ENCODE assay signal across 18 cellular contexts in genomic region chr15:48402778-48403177, GRCh38.
DNase-seq lines count a peak whose midpoint lies in the region; ATAC-seq and TF ChIP-seq lines count a peak whose summit lies in the region.
"Had no signal": no experiment of that assay in that cellular context is flagged by ENCODE, and none has a peak within 500 bp of the region (broad histone marks: within the 10 kb centered on the region; RNA-seq: fewer than 3 reads in every experiment).

No MANE protein-coding gene starts in this region.

- no peak overlapping the region for H3K27ac ChIP-seq in A673 (ENCODE audit: low read depth, low read length, poor library complexity, severe bottlenecking)
- H3K27ac ChIP-seq: coronary artery, stomach had no signal

- peak; percentile 68 for ATAC-seq in GM19463 (IDR thresholded peaks at IDR 0.05; ENCODE audit: unreplicated experiment)
- peak; percentile 53 for ATAC-seq in HG03469 (IDR thresholded peaks at IDR 0.05; ENCODE audit: unreplicated experiment)
- ATAC-seq in HG03354 (IDR thresholded peaks at IDR 0.05; ENCODE audit: poor library complexity, severe bottlenecking, unreplicated experiment) = no peak
- ATAC-seq: natural killer cell treated with Interleukin-12 subunit alpha and Interleukin-12 subunit beta and Interleukin-15 and Interleukin-18, amount 100 ng/mL, for 72 hours had no signal

- CTCF ChIA-PET in A673 (lab: Charles Lee) = no interaction called here

- DNase-seq in GM06990 (ENCODE audit: extremely low read depth, insufficient read length) = peak; percentile 42
- peak; percentile 63 for DNase-seq in fibroblast of pulmonary artery (ENCODE audit: low read depth)
- no peak for DNase-seq in A673 (ENCODE audit: low spot score)
- no peak for DNase-seq in HCEC 1CT
- no peak for DNase-seq in SKM-1 treated with dmso at 0.1 percent for 144 hours (lab: John Stamatoyannopoulos, UW; ENCODE audit: unreplicated experiment)
- DNase-seq: ACHN; activated CD4-positive, CD25-positive, alpha-beta regulatory T cell treated with anti-CD3 and anti-CD28 coated beads, Interleukin-2, amount 50 U/mL, for 72 hours; activated CD8-positive, alpha-beta memory T cell treated with anti-CD3 and anti-CD28 coated beads, Interleukin-2, amount 50 U/mL, for 4 hours; activated gamma-delta T cell; CD4-positive, alpha-beta T cell; DMS79; glutamatergic neuron; stomach had no signal

- H3K36me3 ChIP-seq in GM06990 (ENCODE audit: control insufficient read depth, insufficient read depth, low read length) = no peaks in the 10 kb centered on the region
- no peaks in the 10 kb centered on the region for H3K36me3 ChIP-seq in A673 (ENCODE audit: insufficient read depth, low read length, poor library complexity, severe bottlenecking)
- H3K36me3 ChIP-seq: stomach had no signal

- intact Hi-C loops in A673 (cut with micrococcal nuclease; ENCODE audit: unreplicated experiment) = no loop called here

- H3K9me3 ChIP-seq in A673 (ENCODE audit: low read depth, low read length, poor library complexity, severe bottlenecking) = no peaks in the 10 kb centered on the region
- H3K9me3 ChIP-seq: stomach had no signal

- TF ChIP-seq CTCF in GM06990 (IDR thresholded peaks at IDR 0.05; ENCODE audit: insufficient read depth, low read length, poor library complexity, severe bottlenecking) = no peak
- no peak for TF ChIP-seq CTCF in fibroblast of pulmonary artery (IDR thresholded peaks at IDR 0.05; ENCODE audit: low read length, missing control alignments)
- no peak for TF ChIP-seq CTCF in A673 (conservative IDR thresholded peaks at IDR 0.05; ENCODE audit: low read depth, low read length)

- no TSS peak for BruUV-seq in A673 (replicated peaks; lab: Mats Ljungman, UMichigan)

- H3K4me3 ChIP-seq in GM06990 (replicated peaks; ENCODE audit: low read depth, low read length) (no peak overlapping the region), fibroblast of pulmonary artery (replicated peaks; ENCODE audit: low read depth, low read length) (no peak overlapping the region), A673 (ENCODE audit: low read depth, low read length, poor library complexity, severe bottlenecking) (no peak overlapping the region)
- H3K4me3 ChIP-seq: coronary artery, stomach had no signal

- POLR2A ChIA-PET in A673 (lab: Charles Lee; ENCODE audit: low non-redundant PET) = no interaction called here

- H3K27me3 ChIP-seq in GM06990 (replicated peaks; ENCODE audit: control insufficient read depth, insufficient read depth, low read length) = no peaks in the 10 kb centered on the region
- no peaks in the 10 kb centered on the region for H3K27me3 ChIP-seq in A673 (replicated peaks; ENCODE audit: insufficient read depth, low read depth, low read length, poor library complexity)
- H3K27me3 ChIP-seq: stomach had no signal

- H3K4me1 ChIP-seq in A673 (ENCODE audit: insufficient read depth, low read length, poor library complexity, severe bottlenecking) = no peaks in the 10 kb centered on the region

Comparison
In these comparisons a context has a peak if more than half of its experiments do, and no peak if none do; other contexts are left out.
1. DNase-seq: peak in GM06990 (single experiment) and fibroblast of pulmonary artery (single experiment); none in A673 (single experiment), HCEC 1CT (single experiment) and SKM-1 treated with dmso at 0.1 percent for 144 hours (single experiment).